24 cellular contexts compared by ENCODE assay signal in genomic region chr11:61880454-61880853, GRCh38. TPM values are rescaled to one million over a fixed set of nuclear protein-coding genes. Genes with fewer than 3 reads are reported as not detected.
A peak's percentile ranks its signal among the peaks of the same experiment; 100 is the strongest.
DNase-seq lines count a peak whose midpoint lies in the region; ATAC-seq, FAIRE-seq and TF ChIP-seq lines count a peak whose summit lies in the region.
"Had no signal": no experiment of that assay in that cellular context is flagged by ENCODE, and none has a peak within 500 bp of the region (broad histone marks: within the 10 kb centered on the region; RNA-seq: fewer than 3 reads in every experiment).

No MANE protein-coding gene starts in this region.

- ATAC-seq in activated naive CD8-positive, alpha-beta T cell treated with anti-CD3 and anti-CD28 coated beads, Interleukin-2, amount 50 U/mL, for 24 hours = no peak
- ATAC-seq in GM12878 = peak; percentile 18; the same call in 2 of the 3 replicates
- peak; percentile 74 to 77 for ATAC-seq in stimulated activated naive B cell treated with anti-CD40 and anti-IgM and Interleukin-4, amounts not matched to agents 10 μg/mL and 1 μg/mL and 100 μg/mL, for 72 hours (replicated peaks)
- ATAC-seq in activated CD8-positive, alpha-beta memory T cell treated with anti-CD3 and anti-CD28 coated beads, Interleukin-2, amount 10 ng/mL, durations not matched to agents 7 days and 5 days = no peak

- H3K4me3 ChIP-seq in OCI-LY1 (ENCODE audit: low read depth, low read length, poor library complexity, severe bottlenecking) (peak overlapping the region; percentile 73), GM12878 (peak overlapping the region; percentile 36; the same call in 1 of the 2 replicates)
- H3K4me3 ChIP-seq: neural progenitor cell, thyroid gland had no signal

- RAD21 ChIA-PET in GM12878 (lab: Charles Lee; ENCODE audit: unreplicated experiment) = interaction anchor here (1.0 to 2.1 kb wide), 3 partner anchors 10 to 83 kb away, joined by 3 to 10 read pairs (median 8); no protein-coding TSS in a partner anchor

- DNase-seq in activated naive CD8-positive, alpha-beta T cell treated with anti-CD3 and anti-CD28 coated beads, Interleukin-2, amount 50 U/mL, for 24 hours = no peak
- DNase-seq in activated naive CD8-positive, alpha-beta T cell treated with anti-CD3 and anti-CD28 coated beads for 36 hours = no peak
- DNase-seq in GM12878 (ENCODE audit: low read depth, low spot score) (no peak), caudate nucleus (lab: John Stamatoyannopoulos, UW) (no peak), NCI-H1694 (lab: John Stamatoyannopoulos, UW) (no peak)
- DNase-seq in stimulated activated naive B cell treated with anti-CD40 and anti-IgM and Interleukin-4, amounts not matched to agents 10 μg/mL and 1 μg/mL and 100 μg/mL, for 72 hours = no peak
- DNase-seq in activated CD8-positive, alpha-beta memory T cell treated with anti-CD3 and anti-CD28 coated beads, Interleukin-2, amount 10 ng/mL, durations not matched to agents 7 days and 5 days = no peak
- DNase-seq: activated CD4-positive, alpha-beta T cell treated with anti-CD3 and anti-CD28 coated beads, Interleukin-2, amount 10 ng/mL, durations not matched to agents 24 days and 14 days; DMS53; erythroblast; foreskin fibroblast; H7; hypothalamus; IMR-90; NCI-H1694 treated with DMSO at 0.1 percent for 48 hours; NCI-H748 treated with DMSO at 0.1 percent for 48 hours; posterior cingulate gyrus; SIG-M5; thyroid gland had no signal

- CTCF ChIA-PET in GM12878 (lab: Yijun Ruan, JAX) = interaction anchor here (1.1 to 4.0 kb wide), 6 partner anchors 9 to 202 kb away, joined by 3 to 38 read pairs (median 16); no protein-coding TSS in a partner anchor
- CTCF ChIA-PET in activated CD8-positive, alpha-beta memory T cell treated with anti-CD3 and anti-CD28 coated beads, Interleukin-2, amount 10 ng/mL, durations not matched to agents 7 days and 5 days (lab: Charles Lee) = interaction anchor here (1.0 to 8.5 kb wide), 8 partner anchors 9 to 227 kb away, joined by 4 to 54 read pairs (median 5); no protein-coding TSS in a partner anchor

- intact Hi-C loops in GM12878 (cut with micrococcal nuclease; ENCODE audit: unreplicated experiment) = no loop called here

- SMC1A ChIA-PET in GM12878 (lab: Charles Lee; ENCODE audit: uncharacterized antibody, unreplicated experiment) = interaction anchor here (0.9 to 2.5 kb wide), 8 partner anchors 8 to 201 kb away, joined by 3 to 11 read pairs (median 4); no protein-coding TSS in a partner anchor

- FAIRE-seq in GM12878 (lab: Jason Lieb, UNC) = no peak

- peak overlapping the region; percentile 90 for H3K27ac ChIP-seq in OCI-LY1 (ENCODE audit: low read depth, low read length, poor library complexity, severe bottlenecking)
- peak overlapping the region; percentile 31 for H3K27ac ChIP-seq in GM12878 (ENCODE audit: control insufficient read depth, insufficient read depth)
- no peak overlapping the region for H3K27ac ChIP-seq in caudate nucleus (ENCODE audit: low read depth, low read length)
- H3K27ac ChIP-seq: 22Rv1, neural progenitor cell, thyroid gland had no signal

- no peaks in the 10 kb centered on the region for H3K9me3 ChIP-seq in OCI-LY1 (ENCODE audit: low read length)
- no peaks in the 10 kb centered on the region for H3K9me3 ChIP-seq in GM12878 (replicated peaks; ENCODE audit: control insufficient read depth, insufficient read depth, low read length)
- H3K9me3 ChIP-seq: thyroid gland had no signal

- no peaks in the 10 kb centered on the region for H3K9me2 ChIP-seq in OCI-LY1 (ENCODE audit: low read depth, low read length)

- H3K9ac ChIP-seq in OCI-LY1 (ENCODE audit: low read length) = peak overlapping the region; percentile 84
- peak overlapping the region; percentile 35; the same call in 1 of the 2 replicates for H3K9ac ChIP-seq in GM12878 (ENCODE audit: control insufficient read depth, insufficient read depth, low read length)
- H3K9ac ChIP-seq: neural progenitor cell had no signal

- H4K20me1 ChIP-seq in OCI-LY1 (ENCODE audit: insufficient read depth, low read length) (no peaks in the 10 kb centered on the region), GM12878 (ENCODE audit: control insufficient read depth, insufficient read depth) (no peaks in the 10 kb centered on the region)

- H3K27me3 ChIP-seq in OCI-LY1 (ENCODE audit: insufficient read depth, low read length) (no peaks in the 10 kb centered on the region), GM12878 (replicated peaks in 1 of 2; ENCODE audit: control insufficient read depth in 2 of 2, insufficient read depth in 2 of 2, low read length in 1 of 2) (no peaks in the 10 kb centered on the region; a peak in 1 of 4 replicates)
- H3K27me3 ChIP-seq: neural progenitor cell, thyroid gland had no signal

- H3K4me2 ChIP-seq in OCI-LY1 (ENCODE audit: low read length) (peak overlapping the region; percentile 81), GM12878 (ENCODE audit: control insufficient read depth, insufficient read depth) (peak overlapping the region; percentile 77)
- H3K4me2 ChIP-seq: neural progenitor cell had no signal

- H3K27me3 Mint-ChIP-seq in activated naive CD8-positive, alpha-beta T cell treated with anti-CD3 and anti-CD28 coated beads, Interleukin-2, amount 50 U/mL, for 24 hours = no peaks in the 10 kb centered on the region
- no peaks in the 10 kb centered on the region for H3K27me3 Mint-ChIP-seq in activated naive CD8-positive, alpha-beta T cell treated with anti-CD3 and anti-CD28 coated beads for 36 hours
- H3K27me3 Mint-ChIP-seq in stimulated activated naive B cell treated with anti-CD40 and anti-IgM and Interleukin-4, amounts not matched to agents 10 μg/mL and 1 μg/mL and 100 μg/mL, for 72 hours = no peaks in the 10 kb centered on the region
- H3K27me3 Mint-ChIP-seq in activated CD8-positive, alpha-beta memory T cell treated with anti-CD3 and anti-CD28 coated beads, Interleukin-2, amount 10 ng/mL, durations not matched to agents 7 days and 5 days = no peaks in the 10 kb centered on the region

- no peak for TF ChIP-seq EP300 in GM12878 (IDR thresholded peaks at IDR 0.05; ENCODE audit: borderline replicate concordance in 1 of 2, control insufficient read depth in 1 of 2, low read depth in 2 of 2, low read length in 2 of 2)

- H3K27ac Mint-ChIP-seq in activated naive CD8-positive, alpha-beta T cell treated with anti-CD3 and anti-CD28 coated beads, Interleukin-2, amount 50 U/mL, for 24 hours = no peak overlapping the region
- H3K27ac Mint-ChIP-seq in activated naive CD8-positive, alpha-beta T cell treated with anti-CD3 and anti-CD28 coated beads for 36 hours = no peak overlapping the region
- peak overlapping the region; percentile 89 for H3K27ac Mint-ChIP-seq in stimulated activated naive B cell treated with anti-CD40 and anti-IgM and Interleukin-4, amounts not matched to agents 10 μg/mL and 1 μg/mL and 100 μg/mL, for 72 hours
- H3K27ac Mint-ChIP-seq in activated CD8-positive, alpha-beta memory T cell treated with anti-CD3 and anti-CD28 coated beads, Interleukin-2, amount 10 ng/mL, durations not matched to agents 7 days and 5 days = no peak overlapping the region
- H3K27ac Mint-ChIP-seq: activated CD4-positive, alpha-beta T cell treated with anti-CD3 and anti-CD28 coated beads, Interleukin-2, amount 10 ng/mL, durations not matched to agents 24 days and 14 days; activated naive CD8-positive, alpha-beta T cell; activated T-helper 2 cell treated with anti-CD3 and anti-CD28 coated beads, Interferon-gamma antibody, Interleukin-2, Interleukin-4, amounts not matched to agents 10 μg/mL and 5 μg/mL and 100 μg/mL, durations not matched to agents 14 hours and 24 hours and 36 hours; neural progenitor cell had no signal

- H3K36me3 ChIP-seq in OCI-LY1 (ENCODE audit: insufficient read depth, low read length) (peaks cover 3% of the 10 kb centered on the region; the same call in 1 of the 2 replicates), GM12878 (ENCODE audit: control insufficient read depth in 2 of 2, insufficient read depth in 2 of 2, low read length in 1 of 2) (no peaks in the 10 kb centered on the region)
- H3K36me3 ChIP-seq: neural progenitor cell, thyroid gland had no signal

- H3K4me1 Mint-ChIP-seq in activated naive CD8-positive, alpha-beta T cell treated with anti-CD3 and anti-CD28 coated beads, Interleukin-2, amount 50 U/mL, for 24 hours = peaks cover 7% of the 10 kb centered on the region
- no peaks in the 10 kb centered on the region for H3K4me1 Mint-ChIP-seq in activated naive CD8-positive, alpha-beta T cell treated with anti-CD3 and anti-CD28 coated beads for 36 hours
- peaks cover 45 to 77% of the 10 kb centered on the region in 2 donors for H3K4me1 Mint-ChIP-seq in stimulated activated naive B cell treated with anti-CD40 and anti-IgM and Interleukin-4, amounts not matched to agents 10 μg/mL and 1 μg/mL and 100 μg/mL, for 72 hours
- no peaks in the 10 kb centered on the region for H3K4me1 Mint-ChIP-seq in activated CD8-positive, alpha-beta memory T cell treated with anti-CD3 and anti-CD28 coated beads, Interleukin-2, amount 10 ng/mL, durations not matched to agents 7 days and 5 days
- H3K4me1 Mint-ChIP-seq: activated CD4-positive, alpha-beta T cell treated with anti-CD3 and anti-CD28 coated beads, Interleukin-2, amount 10 ng/mL, durations not matched to agents 24 days and 14 days had no signal

- no peak for TF ChIP-seq POLR2A in GM12878 (IDR thresholded peaks at IDR 0.05; ENCODE audit: low read depth, low read length)

- under 1% methylated on average over 6 of the region's 6 CpGs for WGBS in GM12878 (ENCODE audit: insufficient coverage, insufficient replicate concordance, low lambda C conversion rate, missing lambda C conversion rate)

- POLR2A ChIA-PET in GM12878 (lab: Charles Lee) = interaction anchor here (1.2 kb wide), 2 partner anchors 43 to 51 kb away, joined by 3 read pairs; no protein-coding TSS in a partner anchor

- H2AFZ ChIP-seq in OCI-LY1 (ENCODE audit: low read length) = peak overlapping the region; percentile 73; the same call in 1 of the 2 replicates
- peak overlapping the region; percentile 95 for H2AFZ ChIP-seq in GM12878 (ENCODE audit: control insufficient read depth, low read depth, low read length)
- H2AFZ ChIP-seq: neural progenitor cell had no signal

- no peaks in the 10 kb centered on the region for H3K36me3 Mint-ChIP-seq in activated naive CD8-positive, alpha-beta T cell treated with anti-CD3 and anti-CD28 coated beads, Interleukin-2, amount 50 U/mL, for 24 hours (ENCODE audit: low read depth)
- H3K36me3 Mint-ChIP-seq in activated naive CD8-positive, alpha-beta T cell treated with anti-CD3 and anti-CD28 coated beads for 36 hours = no peaks in the 10 kb centered on the region
- peaks cover 29 to 31% of the 10 kb centered on the region in 2 donors for H3K36me3 Mint-ChIP-seq in stimulated activated naive B cell treated with anti-CD40 and anti-IgM and Interleukin-4, amounts not matched to agents 10 μg/mL and 1 μg/mL and 100 μg/mL, for 72 hours
- no peaks in the 10 kb centered on the region for H3K36me3 Mint-ChIP-seq in activated CD8-positive, alpha-beta memory T cell treated with anti-CD3 and anti-CD28 coated beads, Interleukin-2, amount 10 ng/mL, durations not matched to agents 7 days and 5 days
- H3K36me3 Mint-ChIP-seq: activated naive CD8-positive, alpha-beta T cell; neural progenitor cell had no signal

- H3F3A ChIP-seq in OCI-LY1 (ENCODE audit: insufficient read depth, low read length) = no peaks in the 10 kb centered on the region

- no peak for TF ChIP-seq CTCF in OCI-LY1 (IDR thresholded peaks at IDR 0.05; ENCODE audit: low read length)
- TF ChIP-seq CTCF in GM12878 (IDR thresholded peaks at IDR 0.05 in 2 of 3, conservative IDR thresholded peaks at IDR 0.05 in 1 of 3; ENCODE audit: control insufficient read depth in 2 of 3, extremely low read depth in 1 of 3, insufficient read depth in 1 of 3, low read depth in 3 of 3, low read length in 3 of 3) = no peak

- BruUV-seq in GM12878 (replicated peaks; lab: Mats Ljungman, UMichigan) = no TSS peak

- TF ChIP-seq RAD21 in GM12878 (IDR thresholded peaks at IDR 0.05; ENCODE audit: insufficient read depth, low read depth, low read length) = no peak

- H3K79me2 ChIP-seq in OCI-LY1 (ENCODE audit: insufficient read depth, low read length) (no peaks in the 10 kb centered on the region), GM12878 (ENCODE audit: control insufficient read depth, insufficient read depth, low read length) (no peaks in the 10 kb centered on the region)

- in situ Hi-C loops in GM12878 (cut with MboI) = no loop called here

- peak overlapping the region; percentile 42 for H3K4me3 Mint-ChIP-seq in activated naive CD8-positive, alpha-beta T cell treated with anti-CD3 and anti-CD28 coated beads, Interleukin-2, amount 50 U/mL, for 24 hours
- H3K4me3 Mint-ChIP-seq in activated naive CD8-positive, alpha-beta T cell treated with anti-CD3 and anti-CD28 coated beads for 36 hours = no peak overlapping the region
- peak overlapping the region; percentile 67 to 73 for H3K4me3 Mint-ChIP-seq in stimulated activated naive B cell treated with anti-CD40 and anti-IgM and Interleukin-4, amounts not matched to agents 10 μg/mL and 1 μg/mL and 100 μg/mL, for 72 hours
- no peak overlapping the region for H3K4me3 Mint-ChIP-seq in activated CD8-positive, alpha-beta memory T cell treated with anti-CD3 and anti-CD28 coated beads, Interleukin-2, amount 10 ng/mL, durations not matched to agents 7 days and 5 days
- H3K4me3 Mint-ChIP-seq: activated CD4-positive, alpha-beta T cell treated with anti-CD3 and anti-CD28 coated beads, Interleukin-2, amount 10 ng/mL, durations not matched to agents 24 days and 14 days; activated naive CD8-positive, alpha-beta T cell; neural progenitor cell had no signal

- H3K9me3 Mint-ChIP-seq in activated naive CD8-positive, alpha-beta T cell treated with anti-CD3 and anti-CD28 coated beads, Interleukin-2, amount 50 U/mL, for 24 hours = no peaks in the 10 kb centered on the region
- H3K9me3 Mint-ChIP-seq in activated naive CD8-positive, alpha-beta T cell treated with anti-CD3 and anti-CD28 coated beads for 36 hours = no peaks in the 10 kb centered on the region
- H3K9me3 Mint-ChIP-seq in stimulated activated naive B cell treated with anti-CD40 and anti-IgM and Interleukin-4, amounts not matched to agents 10 μg/mL and 1 μg/mL and 100 μg/mL, for 72 hours = no peaks in the 10 kb centered on the region
- no peaks in the 10 kb centered on the region for H3K9me3 Mint-ChIP-seq in activated CD8-positive, alpha-beta memory T cell treated with anti-CD3 and anti-CD28 coated beads, Interleukin-2, amount 10 ng/mL, durations not matched to agents 7 days and 5 days (ENCODE audit: low read depth)
- H3K9me3 Mint-ChIP-seq: activated CD4-positive, alpha-beta T cell treated with anti-CD3 and anti-CD28 coated beads, Interleukin-2, amount 10 ng/mL, durations not matched to agents 24 days and 14 days; activated T-helper 2 cell treated with anti-CD3 and anti-CD28 coated beads, Interferon-gamma antibody, Interleukin-2, Interleukin-4, amounts not matched to agents 10 μg/mL and 5 μg/mL and 100 μg/mL, durations not matched to agents 14 hours and 24 hours and 36 hours had no signal

- H3K4me1 ChIP-seq in OCI-LY1 (ENCODE audit: insufficient read depth, low read length, severe bottlenecking) (peaks cover 63% of the 10 kb centered on the region), GM12878 (ENCODE audit: control insufficient read depth, insufficient read depth, low read length) (peaks cover 22% of the 10 kb centered on the region)
- H3K4me1 ChIP-seq: thyroid gland had no signal

RNA-seq across cellular contexts. Expression of gene FADS3, which starts 10.9 kb away (rescaled TPM):
- total RNA-seq in activated naive CD8-positive, alpha-beta T cell treated with anti-CD3 and anti-CD28 coated beads for 36 hours = 1 to 10 TPM; 5.7 to 6.4 TPM
- 30.8 and 34.8 TPM in 2 replicates for total RNA-seq in GM12878 (2013; cell fraction: nucleolus; rRNA removed)
- 7.2 and 9.3 TPM in 2 replicates for total RNA-seq in GM12878 (2014; rRNA removed)
- 2.3 and 3.2 TPM in 2 replicates for total RNA-seq in GM12878 (2014; rRNA removed; fragmentation: Illumina TruSeq; extraction: Trizol)
- total RNA-seq in GM12878 (2021) = 5.7 and 7.7 TPM in 2 replicates
- polyA plus RNA-seq in GM12878 (2011; ENCODE audit: low read depth) = 2.6 TPM
- 3.9 and 7.5 TPM in 2 replicates for polyA plus RNA-seq in GM12878 (2011; rRNA removed)
- polyA plus RNA-seq in GM12878 (2011; cell fraction: cytosol; rRNA removed) = 8.7 and 13.3 TPM in 2 replicates
- 80.2 and 98.8 TPM in 2 replicates for polyA plus RNA-seq in GM12878 (2011; cell fraction: nucleus; rRNA removed)
- polyA plus RNA-seq in GM12878 (2012) = 6.8 and 7.1 TPM in 2 replicates
- 2.3 and 4.2 TPM in 2 replicates for polyA plus RNA-seq in GM12878 (2014; fragmentation: Illumina TruSeq; extraction: Trizol)
- polyA plus RNA-seq in GM12878 (2014; fragmentation: Nextera tagmentation; extraction: Ambion mirVana) = under 1 TPM; 0.23 to 0.44 TPM
- 6.8 and 8.1 TPM in 2 replicates for polyA plus RNA-seq in GM12878 (2014; rRNA removed)
- polyA plus RNA-seq in GM12878 (2016; fragmentation: Nextera tagmentation; extraction: Ambion mirVana) = 1 to 10 TPM; 1.4 to 4.2 TPM
- 4.1 and 9.9 TPM in 2 replicates for polyA minus RNA-seq in GM12878 (2011; rRNA and poly(A)+ RNA removed)
- 4.9 and 6.8 TPM in 2 replicates for polyA minus RNA-seq in GM12878 (2011; cell fraction: cytosol; rRNA and poly(A)+ RNA removed)
- 6.8 and 9.2 TPM in 2 replicates for polyA minus RNA-seq in GM12878 (2011; cell fraction: nucleus; rRNA and poly(A)+ RNA removed)
- 1 to 10 TPM; 2.6 to 7.7 TPM for total RNA-seq in activated CD8-positive, alpha-beta memory T cell treated with anti-CD3 and anti-CD28 coated beads, Interleukin-2, amount 10 ng/mL, durations not matched to agents 7 days and 5 days

RNA-seq across cellular contexts. Expression of gene RAB3IL1, which starts 36.9 kb away (rescaled TPM):
- total RNA-seq in activated naive CD8-positive, alpha-beta T cell treated with anti-CD3 and anti-CD28 coated beads for 36 hours = not detected
- not detected in 2 replicates for total RNA-seq in GM12878 (2013; cell fraction: nucleolus; rRNA removed)
- not detected in 2 replicates for total RNA-seq in GM12878 (2014; rRNA removed)
- total RNA-seq in GM12878 (2014; rRNA removed; fragmentation: Illumina TruSeq; extraction: Trizol) = not detected in 2 replicates
- 0.11 TPM in 1 of 2 replicates, not detected in the other for total RNA-seq in GM12878 (2021)
- polyA plus RNA-seq in GM12878 (2011; ENCODE audit: low read depth) = not detected
- not detected in 2 replicates for polyA plus RNA-seq in GM12878 (2011; rRNA removed)
- 0.04 TPM in 1 of 2 replicates, not detected in the other for polyA plus RNA-seq in GM12878 (2011; cell fraction: cytosol; rRNA removed)
- polyA plus RNA-seq in GM12878 (2011; cell fraction: nucleus; rRNA removed) = not detected in 2 replicates
- polyA plus RNA-seq in GM12878 (2012) = 0.07 TPM in 1 of 2 replicates, not detected in the other
- not detected in 2 replicates for polyA plus RNA-seq in GM12878 (2014; fragmentation: Illumina TruSeq; extraction: Trizol)
- polyA plus RNA-seq in GM12878 (2014; fragmentation: Nextera tagmentation; extraction: Ambion mirVana) = not detected
- 0.04 TPM in 1 of 2 replicates, not detected in the other for polyA plus RNA-seq in GM12878 (2014; rRNA removed)
- polyA plus RNA-seq in GM12878 (2016; fragmentation: Nextera tagmentation; extraction: Ambion mirVana) = not detected
- not detected in 2 replicates for polyA minus RNA-seq in GM12878 (2011; rRNA and poly(A)+ RNA removed)
- 1.1 TPM in 1 of 2 replicates, not detected in the other for polyA minus RNA-seq in GM12878 (2011; cell fraction: cytosol; rRNA and poly(A)+ RNA removed)
- polyA minus RNA-seq in GM12878 (2011; cell fraction: nucleus; rRNA and poly(A)+ RNA removed) = not detected in 2 replicates
- total RNA-seq in activated CD8-positive, alpha-beta memory T cell treated with anti-CD3 and anti-CD28 coated beads, Interleukin-2, amount 10 ng/mL, durations not matched to agents 7 days and 5 days = not detected
- total RNA-seq: activated T-helper 2 cell treated with anti-CD3 and anti-CD28 coated beads, Interferon-gamma antibody, Interleukin-2, Interleukin-4, amounts not matched to agents 10 μg/mL and 5 μg/mL and 100 μg/mL, durations not matched to agents 14 hours and 24 hours and 36 hours had no signal

RNA-seq across cellular contexts. Expression of gene FADS2, which starts 52.4 kb away (rescaled TPM):
- total RNA-seq in activated naive CD8-positive, alpha-beta T cell treated with anti-CD3 and anti-CD28 coated beads for 36 hours = 10 to 100 TPM; 65.4 to 65.6 TPM
- 213 and 225 TPM in 2 replicates for total RNA-seq in GM12878 (2013; cell fraction: nucleolus; rRNA removed)
- total RNA-seq in GM12878 (2014; rRNA removed) (156 and 158 TPM in 2 replicates), GM12878 (2014; rRNA removed; fragmentation: Illumina TruSeq; extraction: Trizol) (142 and 152 TPM in 2 replicates), GM12878 (2021) (294 and 315 TPM in 2 replicates)
- 88.1 TPM for polyA plus RNA-seq in GM12878 (2011; ENCODE audit: low read depth)
- polyA plus RNA-seq in GM12878 (2011; rRNA removed) (165 and 313 TPM in 2 replicates), GM12878 (2014; fragmentation: Illumina TruSeq; extraction: Trizol) (312 and 333 TPM in 2 replicates), GM12878 (2014; fragmentation: Nextera tagmentation; extraction: Ambion mirVana) (1 to 10 TPM; 3.3 to 6.4 TPM), GM12878 (2014; rRNA removed) (188 and 204 TPM in 2 replicates), GM12878 (2016; fragmentation: Nextera tagmentation; extraction: Ambion mirVana) (10 to 100 TPM; 92.1 to 92.7 TPM)
- 385 and 386 TPM in 2 replicates for polyA plus RNA-seq in GM12878 (2011; cell fraction: cytosol; rRNA removed)
- 355 and 386 TPM in 2 replicates for polyA plus RNA-seq in GM12878 (2011; cell fraction: nucleus; rRNA removed)
- polyA plus RNA-seq in GM12878 (2012) = 145 and 173 TPM in 2 replicates
- polyA minus RNA-seq in GM12878 (2011; rRNA and poly(A)+ RNA removed) = 615 and 704 TPM in 2 replicates
- polyA minus RNA-seq in GM12878 (2011; cell fraction: cytosol; rRNA and poly(A)+ RNA removed) = 158 and 174 TPM in 2 replicates
- 88.4 and 155 TPM in 2 replicates for polyA minus RNA-seq in GM12878 (2011; cell fraction: nucleus; rRNA and poly(A)+ RNA removed)
- total RNA-seq in activated CD8-positive, alpha-beta memory T cell treated with anti-CD3 and anti-CD28 coated beads, Interleukin-2, amount 10 ng/mL, durations not matched to agents 7 days and 5 days = 100 to 1,000 TPM; 174 to 184 TPM

Comparison
In these comparisons a context has a peak if more than half of its experiments do, and no peak if none do; other contexts are left out.
1. H3K4me3 Mint-ChIP-seq: peak in activated naive CD8-positive, alpha-beta T cell treated with anti-CD3 and anti-CD28 coated beads, Interleukin-2, amount 50 U/mL, for 24 hours (single experiment) and stimulated activated naive B cell treated with anti-CD40 and anti-IgM and Interleukin-4, amounts not matched to agents 10 μg/mL and 1 μg/mL and 100 μg/mL, for 72 hours (2 of 2); none in activated naive CD8-positive, alpha-beta T cell treated with anti-CD3 and anti-CD28 coated beads for 36 hours (single experiment) and activated CD8-positive, alpha-beta memory T cell treated with anti-CD3 and anti-CD28 coated beads, Interleukin-2, amount 10 ng/mL, durations not matched to agents 7 days and 5 days (single experiment).
2. ATAC-seq: peak in GM12878 (single experiment) and stimulated activated naive B cell treated with anti-CD40 and anti-IgM and Interleukin-4, amounts not matched to agents 10 μg/mL and 1 μg/mL and 100 μg/mL, for 72 hours (2 of 2); none in activated naive CD8-positive, alpha-beta T cell treated with anti-CD3 and anti-CD28 coated beads, Interleukin-2, amount 50 U/mL, for 24 hours (single experiment) and activated CD8-positive, alpha-beta memory T cell treated with anti-CD3 and anti-CD28 coated beads, Interleukin-2, amount 10 ng/mL, durations not matched to agents 7 days and 5 days (single experiment).